In genomic region chr9:129968690-129969485, GRCh38 we compare ENCODE assay signal across 8 cellular contexts.
DNase-seq lines count a peak whose midpoint lies in the region; ATAC-seq and TF ChIP-seq lines count a peak whose summit lies in the region.

No MANE protein-coding gene starts in this region.

- ATAC-seq in activated T-helper 17 cell treated with anti-CD3 and anti-CD28 coated beads, Interleukin-2, amount 50 U/mL, for 72 hours (replicated peaks): peak; percentile 77
- ATAC-seq in thoracic aorta (ENCODE audit: insufficient number of reproducible peaks, low FRiP score, low read depth) (peak; percentile 32), GM18870 (IDR thresholded peaks at IDR 0.05; ENCODE audit: unreplicated experiment) (no peak), HG03175 (IDR thresholded peaks at IDR 0.05; ENCODE audit: unreplicated experiment) (no peak)

- H2AFZ ChIP-seq in hepatocyte: no peak overlapping the region

- DNase-seq in activated CD4-positive, alpha-beta T cell treated with anti-CD3 and anti-CD28 coated beads, Interleukin-2, amount 10 ng/mL, durations not matched to agents 7 days and 5 days: no peak
- no peak for DNase-seq in activated CD4-positive, alpha-beta T cell treated with anti-CD3 and anti-CD28 coated beads for 4 hours
- DNase-seq in hepatocyte (ENCODE audit: low spot score) (peak; percentile 57), thoracic aorta (ENCODE audit: low spot score) (no peak), SJCRH30 (no peak)

- H3K27ac ChIP-seq in hepatocyte: peak overlapping the region; percentile 54
- H3K27ac ChIP-seq in thoracic aorta: peak overlapping the region in 1 of 2 donors; percentile 46
- H3K27ac ChIP-seq in SJCRH30: no peak overlapping the region

- H3K4me3 ChIP-seq in hepatocyte: no peak overlapping the region
- no peak overlapping the region for H3K4me3 ChIP-seq in thoracic aorta
- H3K4me3 ChIP-seq in SJCRH30: no peak overlapping the region

- H3K4me1 ChIP-seq in hepatocyte (ENCODE audit: insufficient read depth) (peaks cover 12% of the 10 kb centered on the region), thoracic aorta (ENCODE audit: control insufficient read depth in 1 of 2, low read depth in 2 of 2) (peaks cover 26 to 36% of the 10 kb centered on the region in 2 donors), SJCRH30 (peaks cover 12% of the 10 kb centered on the region)

- H3K79me2 ChIP-seq in hepatocyte: peaks cover 4% of the 10 kb centered on the region

- no peaks in the 10 kb centered on the region for H3K27me3 ChIP-seq in hepatocyte
- H3K27me3 ChIP-seq in thoracic aorta (replicated peaks; ENCODE audit: insufficient read depth): no peaks in the 10 kb centered on the region
- no peaks in the 10 kb centered on the region for H3K27me3 ChIP-seq in SJCRH30

- POLR2A ChIA-PET in activated CD4-positive, alpha-beta T cell treated with anti-CD3 and anti-CD28 coated beads, Interleukin-2, amount 10 ng/mL, durations not matched to agents 7 days and 5 days (lab: Charles Lee): no interaction called here

- peaks cover 64% of the 10 kb centered on the region for H3K4me1 Mint-ChIP-seq in activated CD4-positive, alpha-beta T cell treated with anti-CD3 and anti-CD28 coated beads, Interleukin-2, amount 10 ng/mL, durations not matched to agents 7 days and 5 days
- H3K4me1 Mint-ChIP-seq in activated T-helper 17 cell treated with anti-CD3 and anti-CD28 coated beads, Interleukin-2, amount 50 U/mL, for 72 hours: peaks cover 39% of the 10 kb centered on the region

- H3K27me3 Mint-ChIP-seq in activated CD4-positive, alpha-beta T cell treated with anti-CD3 and anti-CD28 coated beads, Interleukin-2, amount 10 ng/mL, durations not matched to agents 7 days and 5 days: no peaks in the 10 kb centered on the region
- no peaks in the 10 kb centered on the region for H3K27me3 Mint-ChIP-seq in activated T-helper 17 cell treated with anti-CD3 and anti-CD28 coated beads, Interleukin-2, amount 50 U/mL, for 72 hours

- CTCF ChIA-PET in activated CD4-positive, alpha-beta T cell treated with anti-CD3 and anti-CD28 coated beads, Interleukin-2, amount 10 ng/mL, durations not matched to agents 7 days and 5 days (lab: Charles Lee): interaction anchor here (0.7 to 2.0 kb wide), 3 partner anchors 11 to 70 kb away, joined by 3 to 7 read pairs (median 4); no protein-coding TSS in a partner anchor

- peaks cover 63% of the 10 kb centered on the region for H3K36me3 Mint-ChIP-seq in activated CD4-positive, alpha-beta T cell treated with anti-CD3 and anti-CD28 coated beads, Interleukin-2, amount 10 ng/mL, durations not matched to agents 7 days and 5 days (ENCODE audit: low read depth)
- peaks cover 100% of the 10 kb centered on the region for H3K36me3 Mint-ChIP-seq in activated T-helper 17 cell treated with anti-CD3 and anti-CD28 coated beads, Interleukin-2, amount 50 U/mL, for 72 hours (ENCODE audit: low read depth)

- no peaks in the 10 kb centered on the region for H4K20me1 ChIP-seq in hepatocyte (ENCODE audit: insufficient read depth, poor library complexity, severe bottlenecking)

- H3K9me3 Mint-ChIP-seq in activated CD4-positive, alpha-beta T cell treated with anti-CD3 and anti-CD28 coated beads, Interleukin-2, amount 10 ng/mL, durations not matched to agents 7 days and 5 days: no peaks in the 10 kb centered on the region
- no peaks in the 10 kb centered on the region for H3K9me3 Mint-ChIP-seq in activated T-helper 17 cell treated with anti-CD3 and anti-CD28 coated beads, Interleukin-2, amount 50 U/mL, for 72 hours

- H3K9me3 ChIP-seq in hepatocyte (ENCODE audit: low read depth) (no peaks in the 10 kb centered on the region), thoracic aorta (no peaks in the 10 kb centered on the region), SJCRH30 (replicated peaks) (no peaks in the 10 kb centered on the region)

- no peak overlapping the region for H3K4me3 Mint-ChIP-seq in activated CD4-positive, alpha-beta T cell treated with anti-CD3 and anti-CD28 coated beads, Interleukin-2, amount 10 ng/mL, durations not matched to agents 7 days and 5 days
- peak overlapping the region; percentile 7 for H3K4me3 Mint-ChIP-seq in activated T-helper 17 cell treated with anti-CD3 and anti-CD28 coated beads, Interleukin-2, amount 50 U/mL, for 72 hours

- peak overlapping the region; percentile 42 for H3K27ac Mint-ChIP-seq in activated CD4-positive, alpha-beta T cell treated with anti-CD3 and anti-CD28 coated beads, Interleukin-2, amount 10 ng/mL, durations not matched to agents 7 days and 5 days
- peak overlapping the region; percentile 36 for H3K27ac Mint-ChIP-seq in activated T-helper 17 cell treated with anti-CD3 and anti-CD28 coated beads, Interleukin-2, amount 50 U/mL, for 72 hours

- no peak overlapping the region for H3K4me2 ChIP-seq in hepatocyte

- 23% methylated on average over 4 of the region's 4 CpGs for WGBS in hepatocyte (ENCODE audit: low lambda C conversion rate, missing lambda C conversion rate)

- TF ChIP-seq CTCF in hepatocyte (IDR thresholded peaks at IDR 0.05; ENCODE audit: poor library complexity) (no peak), thoracic aorta (IDR thresholded peaks at IDR 0.05) (no peak)

- no peaks in the 10 kb centered on the region for H3K9me2 ChIP-seq in hepatocyte (replicated peaks; ENCODE audit: insufficient read depth)

- H3K36me3 ChIP-seq in hepatocyte (replicated peaks; ENCODE audit: insufficient read depth, low read depth): no peaks in the 10 kb centered on the region
- peaks cover 6% of the 10 kb centered on the region for H3K36me3 ChIP-seq in thoracic aorta
- peaks cover 8% of the 10 kb centered on the region for H3K36me3 ChIP-seq in SJCRH30

Comparison
In these comparisons a context has a peak if more than half of its experiments do, and no peak if none do; other contexts are left out.
1. ATAC-seq: peak in activated T-helper 17 cell treated with anti-CD3 and anti-CD28 coated beads, Interleukin-2, amount 50 U/mL, for 72 hours (single experiment) and thoracic aorta (single experiment); none in GM18870 (single experiment) and HG03175 (single experiment).